12 cellular contexts compared by ENCODE assay signal in the genomic region with DNA sequence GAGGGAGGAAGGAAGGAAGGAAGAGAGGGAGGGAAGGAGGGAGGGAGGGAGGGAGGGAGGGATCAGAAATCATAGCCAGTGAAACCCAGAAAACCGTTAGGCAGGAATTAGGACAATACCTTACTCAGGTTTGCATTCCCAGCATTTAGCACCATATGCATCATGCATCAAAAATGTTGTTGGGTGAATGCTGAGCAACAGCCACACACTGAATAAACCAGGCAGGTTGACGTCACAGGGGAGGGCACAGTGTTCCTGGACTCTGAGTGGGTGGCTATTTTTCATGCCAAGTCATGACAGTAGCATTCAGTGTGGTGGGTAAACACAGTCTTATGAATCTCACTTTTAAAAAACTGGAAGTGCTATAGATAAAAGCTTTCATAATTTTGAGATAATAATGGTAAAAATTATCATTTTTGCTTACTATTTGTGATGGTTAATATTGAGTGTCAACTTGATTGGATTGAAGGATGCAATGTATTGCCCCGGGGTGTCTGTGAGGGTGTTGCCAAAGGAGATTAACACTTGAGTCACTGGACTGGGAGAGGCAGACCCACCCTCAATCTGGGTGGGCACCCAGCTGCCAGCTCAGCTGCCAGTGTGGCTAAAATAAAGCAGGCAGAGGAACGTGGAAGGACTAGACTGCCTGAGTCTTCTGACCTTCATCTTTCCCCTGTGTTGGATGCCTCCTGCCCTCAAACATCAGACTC.
DNase-seq lines count a peak whose midpoint lies in the region; FAIRE-seq and TF ChIP-seq lines count a peak whose summit lies in the region.
"Had no signal": no experiment of that assay in that cellular context is flagged by ENCODE, and none has a peak within 500 bp of the region (broad histone marks: within the 10 kb centered on the region; RNA-seq: fewer than 3 reads in every experiment).

No MANE protein-coding gene starts in this region.

- no peak for TF ChIP-seq EP300 in transverse colon (IDR thresholded peaks at IDR 0.05; ENCODE audit: low read depth)

- no peak overlapping the region for H3K27ac Mint-ChIP-seq in activated CD4-positive, alpha-beta T cell treated with anti-CD3 and anti-CD28 coated beads, Interleukin-2, amount 10 ng/mL, durations not matched to agents 24 days and 14 days
- H3K27ac Mint-ChIP-seq in astrocyte (ENCODE audit: unreplicated experiment) (peak overlapping the region; percentile 80), type B pancreatic cell (peak overlapping the region; percentile 67)
- H3K27ac Mint-ChIP-seq: activated T-cell treated with anti-CD3 and anti-CD28 coated beads, Interleukin-2, amount 50 U/mL, for 72 hours had no signal

- no peak for TF ChIP-seq POLR2A in transverse colon (IDR thresholded peaks at IDR 0.05)

- no peaks in the 10 kb centered on the region for H3K36me3 Mint-ChIP-seq in activated CD4-positive, alpha-beta T cell treated with anti-CD3 and anti-CD28 coated beads, Interleukin-2, amount 10 ng/mL, durations not matched to agents 24 days and 14 days (ENCODE audit: low read depth)
- no peaks in the 10 kb centered on the region for H3K36me3 Mint-ChIP-seq in astrocyte (ENCODE audit: low read depth, unreplicated experiment)
- no peaks in the 10 kb centered on the region for H3K36me3 Mint-ChIP-seq in type B pancreatic cell

- peak overlapping the region; percentile 70 for H3K9ac ChIP-seq in astrocyte (ENCODE audit: low read length)

- H3K4me3 Mint-ChIP-seq in activated CD4-positive, alpha-beta T cell treated with anti-CD3 and anti-CD28 coated beads, Interleukin-2, amount 10 ng/mL, durations not matched to agents 24 days and 14 days: no peak overlapping the region
- no peak overlapping the region for H3K4me3 Mint-ChIP-seq in astrocyte (ENCODE audit: unreplicated experiment)
- no peak overlapping the region for H3K4me3 Mint-ChIP-seq in type B pancreatic cell
- H3K4me3 Mint-ChIP-seq: activated T-cell treated with anti-CD3 and anti-CD28 coated beads, Interleukin-2, amount 50 U/mL, for 72 hours had no signal

- DNase-seq in activated CD4-positive, alpha-beta T cell treated with anti-CD3 and anti-CD28 coated beads, Interleukin-2, amount 10 ng/mL, durations not matched to agents 24 days and 14 days: peak; percentile 40
- no peak for DNase-seq in activated CD4-positive, alpha-beta T cell treated with anti-CD3 and anti-CD28 coated beads, Interleukin-2, amount 50 U/mL, for 1 hour
- DNase-seq in astrocyte (ENCODE audit: low read depth) (peak; percentile 97), iPS-NIHi11 (ENCODE audit: low spot score) (peak; percentile 44), type B pancreatic cell (ENCODE audit: extremely low spot score, unreplicated experiment) (no peak), transverse colon (no peak), KG1 (lab: John Stamatoyannopoulos, UW) (no peak), NCI-H2029 (lab: John Stamatoyannopoulos, UW) (no peak)
- DNase-seq: activated T-cell treated with anti-CD3 and anti-CD28 coated beads, Interleukin-2, amount 50 U/mL, for 72 hours; AML-193; occipital lobe had no signal

- peak; percentile 93 for FAIRE-seq in astrocyte (lab: Jason Lieb, UNC)

- H3K36me3 ChIP-seq in astrocyte (ENCODE audit: insufficient read depth, low read length) (no peaks in the 10 kb centered on the region), transverse colon (no peaks in the 10 kb centered on the region)

- H3K4me3 ChIP-seq in astrocyte (ENCODE audit: insufficient read depth, low read depth, low read length) (no peak overlapping the region), transverse colon (no peak overlapping the region)
- H3K4me3 ChIP-seq: SK-N-MC had no signal

- H3K4me2 ChIP-seq in astrocyte (ENCODE audit: low read length): peak overlapping the region; percentile 67

- 24 to 41% methylated on average over 2 to 4 of the region's 4 CpGs for WGBS in transverse colon (ENCODE audit: low coverage in 1 of 2), 2 donors

- H2AFZ ChIP-seq in astrocyte (ENCODE audit: low read depth, low read length): peak overlapping the region; percentile 49

- H3K27ac ChIP-seq in astrocyte (ENCODE audit: low read depth, low read length) (peak overlapping the region; percentile 89), transverse colon (no peak overlapping the region)
- H3K27ac ChIP-seq: SK-N-MC had no signal

- H3K4me1 ChIP-seq in astrocyte (ENCODE audit: insufficient read depth, low read length): peaks cover 10% of the 10 kb centered on the region
- H3K4me1 ChIP-seq in transverse colon: no peaks in the 10 kb centered on the region

- no peaks in the 10 kb centered on the region for H3K4me1 Mint-ChIP-seq in activated CD4-positive, alpha-beta T cell treated with anti-CD3 and anti-CD28 coated beads, Interleukin-2, amount 10 ng/mL, durations not matched to agents 24 days and 14 days
- no peaks in the 10 kb centered on the region for H3K4me1 Mint-ChIP-seq in astrocyte (ENCODE audit: low read depth, unreplicated experiment)
- no peaks in the 10 kb centered on the region for H3K4me1 Mint-ChIP-seq in type B pancreatic cell (ENCODE audit: unreplicated experiment)

- H3K9me3 ChIP-seq in astrocyte (ENCODE audit: insufficient read depth, low read depth, low read length) (no peaks in the 10 kb centered on the region), transverse colon (no peaks in the 10 kb centered on the region)

- H3K9me3 Mint-ChIP-seq in activated CD4-positive, alpha-beta T cell treated with anti-CD3 and anti-CD28 coated beads, Interleukin-2, amount 10 ng/mL, durations not matched to agents 24 days and 14 days: no peaks in the 10 kb centered on the region
- no peaks in the 10 kb centered on the region for H3K9me3 Mint-ChIP-seq in astrocyte (ENCODE audit: unreplicated experiment)
- no peaks in the 10 kb centered on the region for H3K9me3 Mint-ChIP-seq in type B pancreatic cell
- H3K9me3 Mint-ChIP-seq: activated T-cell treated with anti-CD3 and anti-CD28 coated beads, Interleukin-2, amount 50 U/mL, for 72 hours had no signal

- in situ Hi-C loops in transverse colon (cut with MboI; ENCODE audit: low pct_ligation_motif_present in 1 of 4, low pct_unique_long_range_greater_than_20kb in 1 of 4, low sequenced_read_pairs in 3 of 4): no loop called here

- intact Hi-C loops in activated CD4-positive, alpha-beta T cell treated with anti-CD3 and anti-CD28 coated beads, Interleukin-2, amount 10 ng/mL, durations not matched to agents 24 days and 14 days (cut with micrococcal nuclease): no loop called here
- intact Hi-C loops in transverse colon (cut with DNase I; ENCODE audit: low total_unique reads): no loop called here

- no peaks in the 10 kb centered on the region for H3K79me2 ChIP-seq in astrocyte (ENCODE audit: insufficient read depth, low read length)

- no peaks in the 10 kb centered on the region for H4K20me1 ChIP-seq in astrocyte (ENCODE audit: insufficient read depth, low read length)

- no peak for TF ChIP-seq CTCF in astrocyte (IDR thresholded peaks at IDR 0.05; ENCODE audit: insufficient read depth, low read depth, low read length)
- no peak for TF ChIP-seq CTCF in type B pancreatic cell (conservative IDR thresholded peaks at IDR 0.05)
- TF ChIP-seq CTCF in transverse colon (IDR thresholded peaks at IDR 0.05): no peak

- no peaks in the 10 kb centered on the region for H3K27me3 ChIP-seq in astrocyte (ENCODE audit: insufficient read depth, low read length)
- no peaks in the 10 kb centered on the region for H3K27me3 ChIP-seq in transverse colon

- H3K27me3 Mint-ChIP-seq in activated CD4-positive, alpha-beta T cell treated with anti-CD3 and anti-CD28 coated beads, Interleukin-2, amount 10 ng/mL, durations not matched to agents 24 days and 14 days: peaks cover 51% of the 10 kb centered on the region
- peaks cover 2% of the 10 kb centered on the region for H3K27me3 Mint-ChIP-seq in astrocyte (ENCODE audit: low read depth, unreplicated experiment)
- peaks cover 41% of the 10 kb centered on the region for H3K27me3 Mint-ChIP-seq in type B pancreatic cell

Comparison
In these comparisons a context has a peak if more than half of its experiments do, and no peak if none do; other contexts are left out.
1. DNase-seq: peak in activated CD4-positive, alpha-beta T cell treated with anti-CD3 and anti-CD28 coated beads, Interleukin-2, amount 10 ng/mL, durations not matched to agents 24 days and 14 days (single experiment), astrocyte (single experiment) and iPS-NIHi11 (single experiment); none in activated CD4-positive, alpha-beta T cell treated with anti-CD3 and anti-CD28 coated beads, Interleukin-2, amount 50 U/mL, for 1 hour (single experiment), type B pancreatic cell (single experiment), transverse colon (single experiment), KG1 (single experiment) and NCI-H2029 (single experiment).